In genomic region chr18:47323158-47323557, GRCh38 we compare ENCODE assay signal across 16 cellular contexts.
DNase-seq lines count a peak whose midpoint lies in the region; ATAC-seq and TF ChIP-seq lines count a peak whose summit lies in the region.
"Had no signal": no experiment of that assay in that cellular context is flagged by ENCODE, and none has a peak within 500 bp of the region (broad histone marks: within the 10 kb centered on the region; RNA-seq: fewer than 3 reads in every experiment).

No MANE protein-coding gene starts in this region.

- BruUV-seq in A673 (replicated peaks; lab: Mats Ljungman, UMichigan) = no TSS peak

- DNase-seq in A673 (ENCODE audit: low spot score) (peak; percentile 9), GM23248 (peak; percentile 68), RKO (ENCODE audit: low spot score) (peak; percentile 76), WERI-Rb-1 (no peak), NCI-H524 (lab: John Stamatoyannopoulos, UW) (no peak)
- no peak for DNase-seq in activated CD4-positive, alpha-beta T cell treated with anti-CD3 and anti-CD28 coated beads for 48 hours
- DNase-seq: activated B cell treated with CpG ODN at 0.5 μM for 24 hours, BE2C, DMS153, heart right ventricle, kidney, NCI-H187, nucleus accumbens, T-cell had no signal

- H2AFZ ChIP-seq in GM23248 = no peak overlapping the region

- TF ChIP-seq CTCF in A673 (conservative IDR thresholded peaks at IDR 0.05; ENCODE audit: low read depth, low read length) (no peak), WERI-Rb-1 (IDR thresholded peaks at IDR 0.05; ENCODE audit: low read depth, low read length) (no peak)

- 0 out of 2 replicates have a peak, but pooled peaks cover 3% of the 10 kb centered on the region for H3F3A ChIP-seq in GM23248 (ENCODE audit: insufficient read depth)

- H3K9ac ChIP-seq in GM23248 = no peak overlapping the region

- in situ Hi-C loops in GM23248 (cut with MboI) = no loop called here

- no peaks in the 10 kb centered on the region for H3K79me2 ChIP-seq in GM23248 (ENCODE audit: insufficient read depth)

- CTCF ChIA-PET in A673 (lab: Charles Lee) = no interaction called here

- no peaks in the 10 kb centered on the region for H4K20me1 ChIP-seq in GM23248 (ENCODE audit: insufficient read depth)

- H3K36me3 ChIP-seq in A673 (ENCODE audit: insufficient read depth, low read length, poor library complexity, severe bottlenecking) (no peaks in the 10 kb centered on the region), GM23248 (ENCODE audit: low read depth) (no peaks in the 10 kb centered on the region), WERI-Rb-1 (no peaks in the 10 kb centered on the region)
- H3K36me3 ChIP-seq: BE2C, heart right ventricle had no signal

- whole genome bisulfite sequencing in GM23248 (ENCODE audit: low coverage in 1 of 2, low lambda C conversion rate in 2 of 2, missing lambda C conversion rate in 2 of 2), 2 experiments = 0 to 3% methylated on average over 3 of the region's 3 CpGs

- H3K27me3 ChIP-seq in A673 (replicated peaks; ENCODE audit: insufficient read depth, low read depth, low read length, poor library complexity) = peaks cover 54% of the 10 kb centered on the region
- H3K27me3 ChIP-seq in GM23248 (replicated peaks; ENCODE audit: insufficient read depth) = no peaks in the 10 kb centered on the region
- no peaks in the 10 kb centered on the region for H3K27me3 ChIP-seq in WERI-Rb-1 (ENCODE audit: insufficient read depth, low read depth, severe bottlenecking)
- H3K27me3 ChIP-seq: BE2C had no signal

- no peak overlapping the region for H3K4me2 ChIP-seq in GM23248 (ENCODE audit: unreplicated experiment)

- H3K9me3 ChIP-seq in A673 (ENCODE audit: low read depth, low read length, poor library complexity, severe bottlenecking) (no peaks in the 10 kb centered on the region), GM23248 (ENCODE audit: low read depth) (no peaks in the 10 kb centered on the region), WERI-Rb-1 (ENCODE audit: severe bottlenecking) (no peaks in the 10 kb centered on the region)
- H3K9me3 ChIP-seq: BE2C had no signal

- no peak overlapping the region for H3K27ac ChIP-seq in A673 (ENCODE audit: low read depth, low read length, poor library complexity, severe bottlenecking)
- H3K27ac ChIP-seq in GM23248 = no peak overlapping the region
- no peak overlapping the region for H3K27ac ChIP-seq in WERI-Rb-1
- H3K27ac ChIP-seq: heart right ventricle had no signal

- ATAC-seq in esophagus mucosa (peak; percentile 64), GM19023 (IDR thresholded peaks at IDR 0.05; ENCODE audit: unreplicated experiment) (no peak)
- ATAC-seq: heart right ventricle, T-cell had no signal

- H3K4me3 ChIP-seq in A673 (ENCODE audit: low read depth, low read length, poor library complexity, severe bottlenecking) (no peak overlapping the region), GM23248 (no peak overlapping the region), WERI-Rb-1 (ENCODE audit: low read depth, low read length) (no peak overlapping the region)
- H3K4me3 ChIP-seq: heart right ventricle had no signal

- intact Hi-C loops in A673 (cut with micrococcal nuclease; ENCODE audit: unreplicated experiment) = no loop called here

- POLR2A ChIA-PET in A673 (lab: Charles Lee; ENCODE audit: low non-redundant PET) = no interaction called here

- H3K4me1 ChIP-seq in A673 (ENCODE audit: insufficient read depth, low read length, poor library complexity, severe bottlenecking) (no peaks in the 10 kb centered on the region), GM23248 (ENCODE audit: insufficient read depth) (no peaks in the 10 kb centered on the region)
- H3K4me1 ChIP-seq: BE2C, heart right ventricle had no signal

- H3K9me2 ChIP-seq in GM23248 (ENCODE audit: insufficient read depth) = no peaks in the 10 kb centered on the region

Comparison
In these comparisons a context has a peak if more than half of its experiments do, and no peak if none do; other contexts are left out.
1. DNase-seq: peak in A673 (single experiment), GM23248 (single experiment) and RKO (single experiment); none in activated CD4-positive, alpha-beta T cell treated with anti-CD3 and anti-CD28 coated beads for 48 hours (single experiment), WERI-Rb-1 (single experiment) and NCI-H524 (0 of 2).